In genomic region chr3:128452678-128453275, GRCh38 we compare ENCODE assay signal across 37 cellular contexts. TPM values are rescaled to one million over a fixed set of nuclear protein-coding genes. Genes with fewer than 3 reads are reported as not detected.
"Had no signal": no experiment of that assay in that cellular context is flagged by ENCODE, and none has a peak within 500 bp of the region (broad histone marks: within the 10 kb centered on the region; RNA-seq: fewer than 3 reads in every experiment).

No MANE protein-coding gene starts in this region.

- H3K9me3 ChIP-seq: breast epithelium, colonic mucosa, esophagus squamous epithelium, gastroesophageal sphincter had no signal

- H3K27ac Mint-ChIP-seq: activated B cell treated with CpG ODN at 0.5 μM for 24 hours; activated CD8-positive, alpha-beta T cell treated with anti-CD3 and anti-CD28 coated beads for 36 hours; activated naive CD8-positive, alpha-beta T cell; activated T-helper 17 cell treated with anti-CD3 and anti-CD28 coated beads, Interleukin-2, amount 50 U/mL, for 72 hours; brain; T-cell; T-helper 17 cell; T-helper 2 cell treated with Interferon-gamma antibody and Interleukin-4, amounts not matched to agents 5 μg/mL and 100 μg/mL, for 36 hours had no signal

- H3K27me3 ChIP-seq: breast epithelium, colonic mucosa had no signal

- H3K4me3 Mint-ChIP-seq: activated B cell treated with CpG ODN at 0.5 μM for 24 hours; activated CD8-positive, alpha-beta T cell treated with anti-CD3 and anti-CD28 coated beads for 36 hours; activated naive CD8-positive, alpha-beta T cell; activated T-cell treated with anti-CD3 and anti-CD28 coated beads, Interleukin-2, amount 50 U/mL, for 4 hours; activated T-helper 17 cell treated with anti-CD3 and anti-CD28 coated beads, Interleukin-2, amount 50 U/mL, for 72 hours; brain; T-cell; T-helper 17 cell; T-helper 2 cell treated with Interferon-gamma antibody and Interleukin-4, amounts not matched to agents 5 μg/mL and 100 μg/mL, for 36 hours had no signal

- H3K4me1 ChIP-seq: breast epithelium, colonic mucosa, esophagus squamous epithelium, gastroesophageal sphincter had no signal

- DNase-seq: activated B cell treated with CpG ODN at 0.5 μM for 24 hours; activated CD4-positive, alpha-beta T cell treated with anti-CD3 and anti-CD28 coated beads for 48 hours; activated CD4-positive, alpha-beta T cell treated with anti-CD3 and anti-CD28 coated beads, Interleukin-2, amount 50 U/mL, for 1 hour; activated CD4-positive, alpha-beta T cell treated with anti-CD3 and anti-CD28 coated beads, Interleukin-2, amount 50 U/mL, for 48 hours; activated CD8-positive, alpha-beta memory T cell treated with anti-CD3 and anti-CD28 coated beads for 24 hours; activated CD8-positive, alpha-beta T cell treated with anti-CD3 and anti-CD28 coated beads for 36 hours; activated effector memory CD4-positive, alpha-beta T cell treated with Interleukin-2 at 50 U/mL for 16 hours; activated gamma-delta T cell treated with Interleukin-2 at 50 U/mL for 16 hours; activated naive CD4-positive, alpha-beta T cell treated with anti-CD3 and anti-CD28 coated beads, Interleukin-2, amount 50 U/mL, for 16 hours; activated naive CD4-positive, alpha-beta T cell treated with Interleukin-2 at 50 U/mL for 16 hours; activated T-cell treated with anti-CD3 and anti-CD28 coated beads, Interleukin-2, amount 50 U/mL, for 4 hours; amniotic stem cell; anterior cingulate cortex; central memory CD4-positive, alpha-beta T cell; cerebellar nuclear complex; colonic mucosa; effector CD8-positive, alpha-beta T cell; esophagus squamous epithelium; foreskin melanocyte; T-cell; T-helper 17 cell; T1000; WERI-Rb-1 had no signal

- H3K36me3 Mint-ChIP-seq: brain had no signal

- H3K4me3 ChIP-seq: breast epithelium, cardiac muscle cell, colonic mucosa, esophagus squamous epithelium, gastroesophageal sphincter had no signal

- H3K36me3 ChIP-seq: breast epithelium, cardiac muscle cell, colonic mucosa, esophagus squamous epithelium, gastroesophageal sphincter, WERI-Rb-1 had no signal

- H3K9me3 Mint-ChIP-seq: activated B cell treated with CpG ODN at 0.5 μM for 24 hours had no signal

- ATAC-seq: activated CD4-positive, CD25-positive, alpha-beta regulatory T cell treated with anti-CD3 and anti-CD28 coated beads, Interleukin-2, amount 50 U/mL, for 24 hours; activated CD8-positive, alpha-beta T cell treated with anti-CD3 and anti-CD28 coated beads for 36 hours; activated T-cell treated with anti-CD3 and anti-CD28 coated beads, Interleukin-2, amount 50 U/mL, for 4 hours; activated T-helper 17 cell treated with anti-CD3 and anti-CD28 coated beads, Interleukin-2, amount 50 U/mL, for 72 hours; gastroesophageal sphincter; T-helper 17 cell had no signal

- H3K27ac ChIP-seq: breast epithelium, cardiac muscle cell, colonic mucosa, epithelial cell of prostate, esophagus squamous epithelium, gastroesophageal sphincter, WERI-Rb-1 had no signal

RNA-seq across cellular contexts. Expression of gene DNAJB8, which starts 13.9 kb away (rescaled TPM):
- total RNA-seq: activated B cell treated with CpG ODN at 0.5 μM for 24 hours; activated CD8-positive, alpha-beta T cell treated with anti-CD3 and anti-CD28 coated beads for 36 hours; activated T-cell treated with anti-CD3 and anti-CD28 coated beads, Interleukin-2, amount 50 U/mL, for 4 hours; activated T-helper 17 cell treated with anti-CD3 and anti-CD28 coated beads, Interleukin-2, amount 50 U/mL, for 72 hours; breast epithelium; cardiac muscle cell; colonic mucosa; dermis microvascular lymphatic vessel endothelial cell; endothelial cell of umbilical vein; esophagus squamous epithelium; fibroblast of lung; fibroblast of villous mesenchyme; gastroesophageal sphincter; glomerular endothelial cell; T-cell; T-helper 17 cell had no signal

RNA-seq across cellular contexts. Expression of gene GATA2, which starts 40.2 kb away (rescaled TPM):
- total RNA-seq: activated B cell treated with CpG ODN at 0.5 μM for 24 hours; activated CD8-positive, alpha-beta T cell treated with anti-CD3 and anti-CD28 coated beads for 36 hours had no signal
